In the genomic region with DNA sequence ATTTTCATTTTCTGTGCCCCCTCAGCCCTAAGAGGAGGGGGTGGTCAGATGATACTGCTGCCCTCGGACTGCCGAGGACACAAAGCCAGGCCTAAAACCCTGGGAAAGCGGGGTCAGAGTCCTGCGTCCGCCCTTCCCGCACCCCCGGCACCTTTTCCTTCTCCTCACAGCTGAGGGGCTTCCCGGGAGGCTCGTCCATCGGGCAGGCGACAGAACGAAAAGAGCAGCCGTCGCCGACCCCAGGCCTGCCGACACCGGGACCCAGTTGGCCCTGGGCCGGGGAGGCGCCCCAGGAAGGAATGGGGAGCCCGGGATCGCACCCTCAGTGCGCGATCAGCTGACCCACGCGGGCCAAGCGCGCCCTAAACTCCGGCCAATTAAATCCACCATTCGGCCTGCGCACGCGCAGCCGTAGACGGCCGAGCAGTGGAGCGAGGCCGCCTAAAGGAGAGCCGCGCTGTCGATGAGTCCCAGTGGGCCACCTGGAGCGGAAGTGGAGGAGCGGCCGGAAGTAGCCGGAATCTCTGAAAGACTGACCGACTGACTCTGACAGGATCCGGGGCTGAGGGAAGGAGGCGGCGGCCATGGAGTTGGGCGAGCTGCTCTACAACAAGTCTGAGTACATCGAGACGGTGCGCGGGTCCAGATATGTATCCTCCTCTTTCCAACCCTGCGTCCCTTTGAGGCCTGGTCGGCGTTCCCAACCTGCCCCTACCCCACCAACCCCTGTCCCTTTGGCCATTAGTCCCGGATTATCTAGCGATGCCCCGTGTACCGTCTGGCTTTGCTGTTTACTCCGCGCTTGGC, we compare ENCODE assay signal across 8 cellular contexts. TPM values are rescaled to one million over a fixed set of nuclear protein-coding genes. Genes with fewer than 3 reads are reported as not detected.
DNase-seq lines count a peak whose midpoint lies in the region; ATAC-seq and TF ChIP-seq lines count a peak whose summit lies in the region.

Gene DCTN5 (plus strand): TSS at position 508 of the 807 bp plus-strand sequence. CDS start 77 bp downstream, at position 585.
Gene PALB2 (minus strand): TSS at position 352 of the 807 bp plus-strand sequence. CDS start 153 bp downstream, at position 199.

- intact Hi-C loops in cardiac septum (cut with DNase I) (loop anchor here (2.0 to 5.0 kb wide), 2 partner anchors 44 to 84 kb away; partner anchors contain the start of genes EARS2, NDUFAB1 and UBFD1), transverse colon (cut with DNase I; ENCODE audit: low total_unique reads) (no loop called here)

- peaks cover 17% of the 10 kb centered on the region for H3K4me1 ChIP-seq in adipocyte (ENCODE audit: control insufficient read depth, insufficient read depth, low read length)
- H3K4me1 ChIP-seq in trophoblast cell (ENCODE audit: control insufficient read depth in 1 of 2, insufficient read depth in 2 of 2, low read length in 2 of 2) = peaks cover 7 to 13% of the 10 kb centered on the region in 2 experiments
- peaks cover 8 to 22% (median 20%) of the 10 kb centered on the region in 4 donors for H3K4me1 ChIP-seq in transverse colon

- DNase-seq in GM12865 (ENCODE audit: low read depth) (peak; percentile 97), NCI-H1417 treated with DMSO at 0.1 percent for 48 hours (lab: John Stamatoyannopoulos, UW) (peak; percentile 51), SW480 (ENCODE audit: low spot score) (peak; percentile 92), adipocyte (ENCODE audit: low read depth) (peak; percentile 99), cardiac septum (ENCODE audit: low spot score) (peak; percentile 97), trophoblast cell (peak; percentile 94 to 96), transverse colon (peak; percentile 94)

- H3K9ac ChIP-seq in adipocyte (ENCODE audit: low read length) = peak within 1 kb of the TSS; percentile 99
- H3K9ac ChIP-seq in trophoblast cell (ENCODE audit: low read length) = peak within 1 kb of the TSS; percentile 86

- peak within 1 kb of the TSS; percentile 98 for H4K8ac ChIP-seq in trophoblast cell (ENCODE audit: low read depth, low read length)

- H3K27ac ChIP-seq in trophoblast cell (ENCODE audit: low read depth, low read length) = peak within 1 kb of the TSS; percentile 49
- peak within 1 kb of the TSS; percentile 78 to 86 (median 85) for H3K27ac ChIP-seq in transverse colon

- H2BK5ac ChIP-seq in trophoblast cell (ENCODE audit: low read depth, low read length, poor library complexity) = peak within 1 kb of the TSS; percentile 79

- H3K27me3 ChIP-seq in adipocyte (replicated peaks; ENCODE audit: control insufficient read depth, insufficient read depth, low read length) (no peaks in the 10 kb centered on the region), trophoblast cell (ENCODE audit: insufficient read depth, low read length) (no peaks in the 10 kb centered on the region), transverse colon (no peaks in the 10 kb centered on the region)

- H2BK120ac ChIP-seq in trophoblast cell (ENCODE audit: insufficient read depth, low read length, poor library complexity) = peak within 1 kb of the TSS; percentile 79

- peak within 1 kb of the TSS; percentile 91 for H4K12ac ChIP-seq in trophoblast cell (ENCODE audit: low read depth, low read length)

- WGBS in trophoblast cell (ENCODE audit: extremely low coverage, insufficient coverage, insufficient read length) = no CpG with 5 or more reads among the region's 62 CpGs
- WGBS in transverse colon (ENCODE audit: low coverage in 1 of 2), 2 donors = 1% methylated on average over 41 of the region's 62 CpGs; no CpG with 5 or more reads in 1 of the 2 donors

- peaks cover 8% of the 10 kb centered on the region for H3K79me1 ChIP-seq in trophoblast cell (ENCODE audit: low read length)

- peak within 1 kb of the TSS; percentile 95 for H3K4ac ChIP-seq in trophoblast cell (ENCODE audit: low read depth, low read length)

- peak; percentile 45 for TF ChIP-seq POLR2A in transverse colon (IDR thresholded peaks at IDR 0.05)

- TF ChIP-seq CTCF in GM12865 (IDR thresholded peaks at IDR 0.05; ENCODE audit: insufficient read depth, low read depth, low read length, missing control alignments) = no peak
- peak in 1 of 5 experiments; percentile 16 for TF ChIP-seq CTCF in transverse colon (IDR thresholded peaks at IDR 0.05)

- ATAC-seq in HG02763 (IDR thresholded peaks at IDR 0.05; ENCODE audit: unreplicated experiment) = peak; percentile 96

- TF ChIP-seq EP300 in transverse colon (IDR thresholded peaks at IDR 0.05; ENCODE audit: low read depth) = no peak

- H3K79me2 ChIP-seq in trophoblast cell (ENCODE audit: control insufficient read depth, insufficient read depth, low read length, poor library complexity) = peaks cover 10% of the 10 kb centered on the region

- peak within 1 kb of the TSS; percentile 75 for H3K4me2 ChIP-seq in trophoblast cell (ENCODE audit: low read length)

- peaks cover 39% of the 10 kb centered on the region for H3K36me3 ChIP-seq in adipocyte (ENCODE audit: control insufficient read depth, insufficient read depth, low read length, severe bottlenecking)
- peaks cover 13 to 19% of the 10 kb centered on the region in 2 experiments for H3K36me3 ChIP-seq in trophoblast cell (ENCODE audit: control insufficient read depth in 1 of 2, insufficient read depth in 2 of 2, low read length in 2 of 2)
- peaks cover 0 to 28% (median 9%) of the 10 kb centered on the region in 4 donors for H3K36me3 ChIP-seq in transverse colon

- H3K4me3 ChIP-seq in GM12865 (ENCODE audit: low read depth, low read length) = peak within 1 kb of the TSS; percentile 87
- H3K4me3 ChIP-seq in adipocyte (ENCODE audit: low read length) = peak within 1 kb of the TSS; percentile 100
- H3K4me3 ChIP-seq in trophoblast cell (ENCODE audit: low read depth, low read length) = peak within 1 kb of the TSS; percentile 92
- peak within 1 kb of the TSS; percentile 65 to 94 (median 88) for H3K4me3 ChIP-seq in transverse colon

- peak within 1 kb of the TSS; percentile 86 for H2AFZ ChIP-seq in trophoblast cell (ENCODE audit: insufficient read depth, low read length, poor library complexity)

- H2AK5ac ChIP-seq in trophoblast cell (ENCODE audit: low read length) = peak within 1 kb of the TSS; percentile 69

- H3K14ac ChIP-seq in trophoblast cell (ENCODE audit: low read length) = peak within 1 kb of the TSS; percentile 98

- H3K18ac ChIP-seq in trophoblast cell (ENCODE audit: low read length) = peak within 1 kb of the TSS; percentile 91

- in situ Hi-C loops in transverse colon (cut with MboI; ENCODE audit: low pct_ligation_motif_present in 1 of 4, low pct_unique_long_range_greater_than_20kb in 1 of 4, low sequenced_read_pairs in 3 of 4) = no loop called here

- H3K9me3 ChIP-seq in adipocyte (ENCODE audit: control insufficient read depth, low read length) = no peaks in the 10 kb centered on the region
- H3K9me3 ChIP-seq in trophoblast cell (ENCODE audit: insufficient read depth, low read depth, low read length) = no peaks in the 10 kb centered on the region
- H3K9me3 ChIP-seq in transverse colon = no peaks in the 10 kb centered on the region

- H4K91ac ChIP-seq in trophoblast cell (ENCODE audit: low read depth, low read length) = peak within 1 kb of the TSS; percentile 92

- H2BK12ac ChIP-seq in trophoblast cell (ENCODE audit: low read length) = no peak within 1 kb of the TSS

- no peak within 1 kb of the TSS for H3K23ac ChIP-seq in trophoblast cell (ENCODE audit: low read length)

RNA-seq across cellular contexts. Expression of gene DCTN5, which starts in this region (rescaled TPM):
- total RNA-seq in cardiac septum = 38.4 TPM
- polyA plus RNA-seq in trophoblast cell (2013) = 58.4 and 61.3 TPM in 2 replicates
- 10 to 100 TPM in 3 of 4 donors, 1 to 10 TPM in 1; 8.0 to 52.2 (median 37.5) TPM for total RNA-seq in transverse colon

RNA-seq across cellular contexts. Expression of gene PALB2, which starts in this region (rescaled TPM):
- total RNA-seq in cardiac septum = 4.6 TPM
- polyA plus RNA-seq in trophoblast cell (2013) = 13.6 and 14.1 TPM in 2 replicates
- total RNA-seq in transverse colon = 10 to 100 TPM in 1 of 4 donors, 1 to 10 TPM in 3; 1.4 to 10.6 (median 8.0) TPM

Comparison
In these comparisons a context has a peak if more than half of its experiments do, and no peak if none do; other contexts are left out.
1. Peak in every context shown above with its lines: DNase-seq, ATAC-seq, H3K4me3 ChIP-seq and H3K27ac ChIP-seq.